In the genomic region with DNA sequence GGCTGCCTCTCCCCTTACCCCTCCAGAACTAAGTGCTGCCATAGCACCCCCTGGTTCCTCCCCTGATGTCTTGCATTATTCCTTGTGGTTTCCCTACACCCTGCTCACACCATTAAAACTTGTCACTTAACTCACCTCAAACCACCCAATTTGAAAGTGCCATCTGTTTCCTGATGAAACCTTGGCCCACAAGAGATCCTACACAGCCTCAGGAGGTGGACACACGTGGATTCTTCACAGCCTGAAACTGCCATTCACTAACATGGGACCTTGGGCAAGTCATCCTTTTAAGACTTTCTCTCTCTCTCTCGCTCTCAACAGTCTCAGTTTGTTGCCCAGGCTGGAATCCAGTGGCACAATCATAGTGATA, we compare ENCODE assay signal across 29 cellular contexts. TPM values are rescaled to one million over a fixed set of nuclear protein-coding genes. Genes with fewer than 3 reads are reported as not detected.
"Had no signal": no experiment of that assay in that cellular context is flagged by ENCODE, and none has a peak within 500 bp of the region (broad histone marks: within the 10 kb centered on the region; RNA-seq: fewer than 3 reads in every experiment).

No MANE protein-coding gene starts in this region.

- H3K27ac ChIP-seq: RWPE1, SJCRH30 had no signal

- H3K36me3 ChIP-seq: SJCRH30 had no signal

- H3K27me3 ChIP-seq: SJCRH30 had no signal

- FAIRE-seq: astrocyte had no signal

- H3K9ac ChIP-seq: SK-N-SH had no signal

- H3K4me2 ChIP-seq: SK-N-SH had no signal

- H3K4me3 ChIP-seq: SJCRH30 had no signal

- H3K4me1 ChIP-seq: SJCRH30 had no signal

- DNase-seq: activated CD4-positive, alpha-beta T cell treated with anti-CD3 and anti-CD28 coated beads for 48 hours; activated CD4-positive, alpha-beta T cell treated with anti-CD3 and anti-CD28 coated beads, Interleukin-2, amount 50 U/mL, for 4 hours; activated CD4-positive, CD25-positive, alpha-beta regulatory T cell treated with anti-CD3 and anti-CD28 coated beads, Interleukin-2, amount 50 U/mL, for 72 hours; activated CD8-positive, alpha-beta memory T cell treated with anti-CD3 and anti-CD28 coated beads, Interleukin-2, amount 10 ng/mL, durations not matched to agents 7 days and 5 days; activated effector memory CD4-positive, alpha-beta T cell treated with Interleukin-2 at 50 U/mL for 16 hours; activated naive CD4-positive, alpha-beta T cell; activated T-cell treated with anti-CD3 and anti-CD28 coated beads, Interleukin-2, amount 50 U/mL, for 24 hours; amniotic stem cell; NCI-H1092 treated with DMSO at 0.1 percent for 48 hours; NCI-H1417 treated with DMSO at 0.1 percent for 48 hours; NCI-H1694; NCI-H2029; NCI-H2107; NCI-H2171 treated with DMSO at 0.1 percent for 48 hours; NCI-H226; NCI-H526 treated with DMSO at 0.1 percent for 48 hours; NCI-H82; NK-92 treated with Interleukin-12 subunit alpha and Interleukin-12 subunit beta, amount 100 ng/mL, for 24 hours; OCI-M1; Right ventricle myocardium superior; SJCRH30; SK-N-SH; T-helper 1 cell had no signal

- H3K9me3 ChIP-seq: SK-N-SH had no signal

- ATAC-seq: activated CD8-positive, alpha-beta memory T cell treated with anti-CD3 and anti-CD28 coated beads, Interleukin-2, amount 10 ng/mL, durations not matched to agents 7 days and 5 days; Panc1; WTC11 had no signal

RNA-seq across cellular contexts. Expression of a gene that starts 27.5 kb away (rescaled TPM):
- total RNA-seq: astrocyte, MCF 10A, NCI-H460 had no signal
- polyA plus RNA-seq: SK-N-SH had no signal
